ENCODE assay signal across 8 cellular contexts in genomic region chrY:2841471-2841893, GRCh38. TPM values are rescaled to one million over a fixed set of nuclear protein-coding genes. Genes with fewer than 3 reads are reported as not detected.
A peak's percentile ranks its signal among the peaks of the same experiment; 100 is the strongest.
DNase-seq lines count a peak whose midpoint lies in the region; ATAC-seq and TF ChIP-seq lines count a peak whose summit lies in the region.

TSS of gene RPS4Y1 (plus strand) at chrY:2841602. CDS start at chrY:2841625, 23 bp downstream.

- no peak for TF ChIP-seq CTCF in LNCaP clone FGC (IDR thresholded peaks at IDR 0.05; ENCODE audit: control insufficient read depth, extremely low read depth, insufficient read depth)

- intact Hi-C loops in left ventricle myocardium superior (cut with micrococcal nuclease), result no loop called here

- peak within 1 kb of the TSS; percentile 89 for H3K4me3 ChIP-seq in LNCaP clone FGC (ENCODE audit: low read depth, low read length)

- peak; percentile 87 for ATAC-seq in GM19452 (IDR thresholded peaks at IDR 0.05; ENCODE audit: unreplicated experiment)
- peak; percentile 78 for ATAC-seq in left ventricle myocardium superior

- DNase-seq in LNCaP clone FGC (ENCODE audit: low read depth) (peak; percentile 63), left ventricle myocardium superior (peak; percentile 25), NCI-H345 treated with DMSO at 0.1 percent for 48 hours (lab: John Stamatoyannopoulos, UW; ENCODE audit: unreplicated experiment) (no peak), DMS114 treated with DMSO at 0.1 percent for 48 hours (lab: John Stamatoyannopoulos, UW; ENCODE audit: unreplicated experiment) (no peak), NCI-H774 (lab: John Stamatoyannopoulos, UW) (no peak)
- DNase-seq in activated CD8-positive, alpha-beta memory T cell treated with anti-CD3 and anti-CD28 coated beads, Interleukin-2, amount 50 U/mL, for 24 hours (ENCODE audit: extremely low read depth), result peak; percentile 18
- peak; percentile 13 to 17 for DNase-seq in stimulated activated CD4-positive, alpha-beta T cell treated with anti-CD3 and anti-CD28 coated beads, Interleukin-4, amount 100 ng/mL, for 48 hours (ENCODE audit: low read depth in 2 of 2)

RNA-seq across cellular contexts. Expression of gene RPS4Y1, which starts in this region (rescaled TPM):
- 187 TPM for total RNA-seq in left ventricle myocardium superior

Comparison
In these comparisons a context has a peak if more than half of its experiments do, and no peak if none do; other contexts are left out.
1. DNase-seq: peak in LNCaP clone FGC (single experiment), activated CD8-positive, alpha-beta memory T cell treated with anti-CD3 and anti-CD28 coated beads, Interleukin-2, amount 50 U/mL, for 24 hours (single experiment), left ventricle myocardium superior (single experiment) and stimulated activated CD4-positive, alpha-beta T cell treated with anti-CD3 and anti-CD28 coated beads, Interleukin-4, amount 100 ng/mL, for 48 hours (2 of 2); none in NCI-H345 treated with DMSO at 0.1 percent for 48 hours (single experiment), DMS114 treated with DMSO at 0.1 percent for 48 hours (single experiment) and NCI-H774 (single experiment).